ENCODE assay signal across 1 cellular context in the genomic region with DNA sequence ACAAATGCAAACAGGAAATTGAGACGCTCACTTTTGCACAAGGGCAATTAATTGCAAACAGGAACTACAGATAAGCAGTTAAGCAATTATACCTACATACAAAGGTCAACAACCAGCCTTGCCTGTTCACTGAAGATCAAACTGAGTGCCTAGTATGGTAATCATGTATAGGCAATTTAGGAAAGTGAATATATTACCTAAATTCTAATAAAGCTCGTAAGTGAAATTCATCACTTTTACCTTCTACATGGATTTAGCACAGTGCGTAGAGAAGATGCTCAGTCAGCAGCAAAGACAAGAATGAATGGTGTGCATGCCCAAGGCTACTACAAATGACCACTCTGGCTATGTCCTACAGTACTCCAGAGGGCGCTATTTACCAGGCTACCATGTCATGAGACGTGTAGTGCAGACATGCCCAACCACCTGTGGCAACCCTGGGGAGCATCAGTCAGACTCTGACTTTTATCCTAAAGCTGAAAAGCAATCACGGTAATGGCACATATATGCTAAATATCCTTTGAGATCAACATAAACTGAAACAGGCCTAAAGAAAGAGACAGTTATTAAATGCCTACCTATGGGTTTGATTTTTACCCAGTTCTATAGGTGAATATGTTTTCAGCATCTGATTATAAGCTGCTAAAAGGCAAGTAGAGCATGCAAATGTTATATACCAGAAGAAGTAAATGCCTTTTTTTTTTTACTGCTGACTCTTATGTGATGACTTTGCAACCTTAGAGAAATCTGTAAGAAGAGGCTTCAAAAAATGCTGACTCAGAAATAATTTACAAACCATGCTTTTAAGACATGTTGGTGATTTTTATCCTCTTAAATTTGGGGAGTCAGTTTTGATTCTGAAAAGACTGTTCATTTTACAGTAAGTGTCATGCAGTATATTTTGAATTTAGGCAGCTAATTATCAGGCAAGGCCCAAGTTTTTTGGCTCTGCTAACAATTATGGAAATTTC.
TF ChIP-seq lines count a peak whose summit lies in the region.

No MANE protein-coding gene starts in this region.

TF ChIP-seq in HCT116, 20 proteins besides CTCF, POLR2A, EP300 and RAD21 (continued from another document):
- no peak for TF ChIP-seq TCF7L2 (IDR thresholded peaks at IDR 0.05; ENCODE audit: borderline replicate concordance, extremely low read depth, insufficient read depth, insufficient read length)
- TF ChIP-seq CEBPB (IDR thresholded peaks at IDR 0.05; ENCODE audit: low read depth): no peak; the same call in 1 of the 2 replicates
- TF ChIP-seq POLR2AphosphoS5 (IDR thresholded peaks at IDR 0.05; ENCODE audit: low read depth, low read length): peak; percentile 34; the same call in 1 of the 2 replicates
- TF ChIP-seq EZH2 (IDR thresholded peaks at IDR 0.05): no peak
- TF ChIP-seq YY1 (IDR thresholded peaks at IDR 0.05; ENCODE audit: extremely low read depth, insufficient replicate concordance, low read depth, low read length): peak; percentile 26
- peak; percentile 72; the same call in 1 of the 2 replicates for TF ChIP-seq CBX3 (IDR thresholded peaks at IDR 0.05; ENCODE audit: low read depth)
- TF ChIP-seq ELF1 (IDR thresholded peaks at IDR 0.05; ENCODE audit: borderline replicate concordance, low read depth): no peak
- TF ChIP-seq SRF (IDR thresholded peaks at IDR 0.05; ENCODE audit: low read depth): no peak
- no peak for TF ChIP-seq SP1 (IDR thresholded peaks at IDR 0.05; ENCODE audit: low read depth)
